In genomic region chr6:111593516-111593824, GRCh38 we compare ENCODE assay signal across 17 cellular contexts. TPM values are rescaled to one million over a fixed set of nuclear protein-coding genes. Genes with fewer than 3 reads are reported as not detected.
A peak's percentile ranks its signal among the peaks of the same experiment; 100 is the strongest.
DNase-seq lines count a peak whose midpoint lies in the region; ATAC-seq and TF ChIP-seq lines count a peak whose summit lies in the region.
"Had no signal": no experiment of that assay in that cellular context is flagged by ENCODE, and none has a peak within 500 bp of the region (broad histone marks: within the 10 kb centered on the region; RNA-seq: fewer than 3 reads in every experiment).

No MANE protein-coding gene starts in this region.

- H3K79me2 ChIP-seq in PC-9 (ENCODE audit: low read depth), result peaks cover 22% of the 10 kb centered on the region

- H3K9me3 ChIP-seq in PC-9 (ENCODE audit: insufficient read depth, low read depth), result no peaks in the 10 kb centered on the region
- H3K9me3 ChIP-seq in tibial artery, result no peaks in the 10 kb centered on the region
- H3K9me3 ChIP-seq: neutrophil had no signal

- no peak overlapping the region for H3K27ac ChIP-seq in PC-9
- H3K27ac ChIP-seq in epithelial cell of prostate, result peak overlapping the region; percentile 95
- peak overlapping the region; percentile 84 to 85 for H3K27ac ChIP-seq in tibial artery
- H3K27ac ChIP-seq: foreskin keratinocyte, neutrophil had no signal

- BruUV-seq in PC-9 (replicated peaks; lab: Mats Ljungman, UMichigan), result no TSS peak

- no peak for DNase-seq in PC-9
- no peak for DNase-seq in epithelial cell of prostate (ENCODE audit: low read depth, low spot score)
- no peak for DNase-seq in nephron progenitor cell
- no peak for DNase-seq in tibial artery
- no peak for DNase-seq in kidney tubule cell (ENCODE audit: low spot score)
- DNase-seq: activated T-cell treated with anti-CD3 and anti-CD28 coated beads, Interleukin-2, amount 50 U/mL, for 1 hour; effector memory CD8-positive, alpha-beta T cell; foreskin keratinocyte; NCI-H1436 treated with DMSO at 0.1 percent for 48 hours; NCI-H226; SHP77 treated with DMSO at 0.1 percent for 48 hours had no signal

- peaks cover 69% of the 10 kb centered on the region for H3K4me1 ChIP-seq in PC-9 (replicated peaks; ENCODE audit: insufficient read depth)
- H3K4me1 ChIP-seq in tibial artery, result peaks cover 0 to 81% (median 58%) of the 10 kb centered on the region in 4 donors

- H3K36me3 ChIP-seq in PC-9 (ENCODE audit: low read depth) (0 out of 2 replicates have a peak, but pooled peaks cover 3% of the 10 kb centered on the region), tibial artery (no peaks in the 10 kb centered on the region)
- H3K36me3 ChIP-seq: neutrophil had no signal

- H3K4me2 ChIP-seq in PC-9, result 0 out of 2 replicates have a peak overlapping the region, but pooled peaks have one; percentile 77

- no peak overlapping the region for H3K4me3 ChIP-seq in PC-9
- no peak overlapping the region for H3K4me3 ChIP-seq in tibial artery

- H3K36me3 Mint-ChIP-seq in nephron progenitor cell (ENCODE audit: low read depth), result peaks cover 10% of the 10 kb centered on the region

- CTCF ChIA-PET in PC-9 (lab: Charles Lee), result no interaction called here

- no peak overlapping the region for H3K4me3 Mint-ChIP-seq in nephron progenitor cell
- H3K4me3 Mint-ChIP-seq: activated naive CD4-positive, alpha-beta T cell treated with anti-CD3 and anti-CD28 coated beads, Interleukin-2, amount 50 U/mL, for 24 hours; B cell; effector memory CD8-positive, alpha-beta T cell; stimulated activated memory B cell treated with anti-CD40 and anti-IgM and Interleukin-4, amounts not matched to agents 10 μg/mL and 1 μg/mL and 100 μg/mL, for 72 hours had no signal

- H3K27me3 ChIP-seq in PC-9 (ENCODE audit: insufficient read depth, low read depth), result no peaks in the 10 kb centered on the region
- H3K27me3 ChIP-seq in tibial artery, result no peaks in the 10 kb centered on the region
- H3K27me3 ChIP-seq: foreskin keratinocyte, neutrophil had no signal

- H3K4me1 Mint-ChIP-seq in nephron progenitor cell, result peaks cover 63% of the 10 kb centered on the region

- no peaks in the 10 kb centered on the region for H4K20me1 ChIP-seq in PC-9 (ENCODE audit: insufficient read depth)

- ATAC-seq in HG03039 (IDR thresholded peaks at IDR 0.05; ENCODE audit: unreplicated experiment), result no peak
- ATAC-seq in GM21786 (IDR thresholded peaks at IDR 0.05; ENCODE audit: unreplicated experiment), result no peak
- ATAC-seq: effector memory CD8-positive, alpha-beta T cell; foreskin keratinocyte; stimulated activated memory B cell treated with anti-CD40 and anti-IgM and Interleukin-4, amounts not matched to agents 10 μg/mL and 1 μg/mL and 100 μg/mL, for 72 hours had no signal

- H3K9me2 ChIP-seq in PC-9 (ENCODE audit: insufficient read depth), result no peaks in the 10 kb centered on the region

- POLR2A ChIA-PET in PC-9 (lab: Charles Lee; ENCODE audit: unreplicated experiment), result no interaction called here

- peaks cover 42% of the 10 kb centered on the region for H3F3A ChIP-seq in PC-9 (ENCODE audit: insufficient read depth, low read depth)

- TF ChIP-seq CTCF in PC-9 (conservative IDR thresholded peaks at IDR 0.05), result no peak
- no peak for TF ChIP-seq CTCF in nephron progenitor cell (IDR thresholded peaks at IDR 0.05)
- no peak for TF ChIP-seq CTCF in tibial artery (IDR thresholded peaks at IDR 0.05)

- H2AFZ ChIP-seq in PC-9, result no peak overlapping the region

- H3K27me3 Mint-ChIP-seq in nephron progenitor cell (ENCODE audit: low read depth, poor library complexity), result peaks cover 10% of the 10 kb centered on the region
- H3K27me3 Mint-ChIP-seq: activated naive CD4-positive, alpha-beta T cell treated with anti-CD3 and anti-CD28 coated beads, Interleukin-2, amount 50 U/mL, for 24 hours; B cell; effector memory CD8-positive, alpha-beta T cell; stimulated activated memory B cell treated with anti-CD40 and anti-IgM and Interleukin-4, amounts not matched to agents 10 μg/mL and 1 μg/mL and 100 μg/mL, for 72 hours had no signal

- H3K9me3 Mint-ChIP-seq in nephron progenitor cell, result no peaks in the 10 kb centered on the region
- H3K9me3 Mint-ChIP-seq: activated naive CD4-positive, alpha-beta T cell treated with anti-CD3 and anti-CD28 coated beads, Interleukin-2, amount 50 U/mL, for 24 hours; effector memory CD8-positive, alpha-beta T cell; stimulated activated memory B cell treated with anti-CD40 and anti-IgM and Interleukin-4, amounts not matched to agents 10 μg/mL and 1 μg/mL and 100 μg/mL, for 72 hours had no signal

- H3K27ac Mint-ChIP-seq in nephron progenitor cell, result peak overlapping the region; percentile 15
- H3K27ac Mint-ChIP-seq: activated naive CD4-positive, alpha-beta T cell treated with anti-CD3 and anti-CD28 coated beads, Interleukin-2, amount 50 U/mL, for 24 hours; B cell; effector memory CD8-positive, alpha-beta T cell; stimulated activated memory B cell treated with anti-CD40 and anti-IgM and Interleukin-4, amounts not matched to agents 10 μg/mL and 1 μg/mL and 100 μg/mL, for 72 hours had no signal

- intact Hi-C loops in PC-9 (cut with micrococcal nuclease; ENCODE audit: unreplicated experiment), result loop anchor here (1.0 to 5.0 kb wide), 2 partner anchors 111 to 450 kb away; partner anchors contain the start of gene REV3L
- intact Hi-C loops in tibial artery (cut with DNase I; ENCODE audit: low total_unique reads), result no loop called here

RNA-seq across cellular contexts. Expression of gene TRAF3IP2, which starts 12.2 kb away (rescaled TPM):
- 28.0 and 37.6 TPM in 2 replicates for total RNA-seq in PC-9 (2021)
